1 cellular context compared by ENCODE assay signal in the genomic region with DNA sequence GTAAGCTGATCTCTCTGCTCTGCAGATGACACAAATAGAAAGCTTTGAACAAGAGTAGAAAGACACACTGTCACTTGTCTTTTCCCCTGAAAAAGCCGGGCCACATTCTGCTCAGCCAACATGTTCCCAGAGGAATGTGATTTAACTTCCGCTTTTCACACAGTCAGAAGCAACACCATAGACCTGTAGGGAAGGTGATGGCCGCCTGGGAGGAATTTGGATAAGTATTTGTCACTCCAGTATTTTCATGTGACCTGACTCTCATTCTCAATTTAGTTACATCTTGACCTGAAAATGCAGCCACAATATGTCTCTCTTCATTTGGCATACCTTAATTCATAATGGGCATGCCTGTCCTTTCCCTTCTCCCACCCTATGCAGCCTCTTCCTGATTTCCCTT.
TF ChIP-seq lines count a peak whose summit lies in the region.

No MANE protein-coding gene starts in this region.

TF ChIP-seq in WTC11, 78 proteins besides CTCF, POLR2A, EP300 and RAD21 (continued from another document):
- TF ChIP-seq, protein P1, sequence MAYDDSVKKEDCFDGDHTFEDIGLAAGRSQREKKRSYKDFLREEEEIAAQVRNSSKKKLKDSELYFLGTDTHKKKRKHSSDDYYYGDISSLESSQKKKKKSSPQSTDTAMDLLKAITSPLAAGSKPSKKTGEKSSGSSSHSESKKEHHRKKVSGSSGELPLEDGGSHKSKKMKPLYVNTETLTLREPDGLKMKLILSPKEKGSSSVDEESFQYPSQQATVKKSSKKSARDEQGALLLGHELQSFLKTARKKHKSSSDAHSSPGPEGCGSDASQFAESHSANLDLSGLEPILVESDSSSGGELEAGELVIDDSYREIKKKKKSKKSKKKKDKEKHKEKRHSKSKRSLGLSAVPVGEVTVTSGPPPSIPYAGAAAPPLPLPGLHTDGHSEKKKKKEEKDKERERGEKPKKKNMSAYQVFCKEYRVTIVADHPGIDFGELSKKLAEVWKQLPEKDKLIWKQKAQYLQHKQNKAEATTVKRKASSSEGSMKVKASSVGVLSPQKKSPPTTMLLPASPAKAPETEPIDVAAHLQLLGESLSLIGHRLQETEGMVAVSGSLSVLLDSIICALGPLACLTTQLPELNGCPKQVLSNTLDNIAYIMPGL (CRISPR knock-in tag; IDR thresholded peaks at IDR 0.05): no peak
